8 cellular contexts compared by ENCODE assay signal in genomic region chr16:66750279-66751134, GRCh38. TPM values are rescaled to one million over a fixed set of nuclear protein-coding genes. Genes with fewer than 3 reads are reported as not detected.
DNase-seq lines count a peak whose midpoint lies in the region; ATAC-seq and TF ChIP-seq lines count a peak whose summit lies in the region.

No MANE protein-coding gene starts in this region.

- H3K27ac ChIP-seq in 22Rv1, result peak overlapping the region; percentile 77
- H3K27ac ChIP-seq in skin epidermis, result peak overlapping the region; percentile 89 to 99 (median 97)

- H3K9me3 Mint-ChIP-seq in glutamatergic neuron (ENCODE audit: unreplicated experiment), result peaks cover 9% of the 10 kb centered on the region

- ATAC-seq in GM21528 (IDR thresholded peaks at IDR 0.05; ENCODE audit: low FRiP score, unreplicated experiment), result peak; percentile 1

- H3K4me3 Mint-ChIP-seq in glutamatergic neuron (ENCODE audit: unreplicated experiment), result peak overlapping the region; percentile 91

- H3K4me3 ChIP-seq in WI38 (ENCODE audit: low read depth, low read length) (peak overlapping the region; percentile 97), skin epidermis (peak overlapping the region; percentile 80 to 99 (median 97))

- H3K36me3 Mint-ChIP-seq in glutamatergic neuron (ENCODE audit: unreplicated experiment), result no peaks in the 10 kb centered on the region

- H3K4me1 Mint-ChIP-seq in glutamatergic neuron (ENCODE audit: low read depth, unreplicated experiment), result peaks cover 13% of the 10 kb centered on the region

- TF ChIP-seq CTCF in 22Rv1 (IDR thresholded peaks at IDR 0.05), result no peak
- TF ChIP-seq CTCF in WI38 (IDR thresholded peaks at IDR 0.05; ENCODE audit: low read depth, low read length), result no peak
- TF ChIP-seq CTCF in glutamatergic neuron (IDR thresholded peaks at IDR 0.05; ENCODE audit: partially characterized antibody, unreplicated experiment), result no peak

- DNase-seq in glutamatergic neuron, result no peak
- no peak for DNase-seq in medulla oblongata (ENCODE audit: extremely low spot score)
- no peak for DNase-seq in activated CD4-positive, CD25-positive, alpha-beta regulatory T cell (lab: John Stamatoyannopoulos, UW)
- no peak for DNase-seq in ureter (ENCODE audit: low spot score)

- H3K27ac Mint-ChIP-seq in glutamatergic neuron (ENCODE audit: unreplicated experiment), result peak overlapping the region; percentile 91

- peaks cover 4% of the 10 kb centered on the region for H3K27me3 Mint-ChIP-seq in glutamatergic neuron (ENCODE audit: unreplicated experiment)

RNA-seq across cellular contexts. Expression of gene DYNC1LI2, which starts 0.9 kb away (rescaled TPM):
- total RNA-seq in glutamatergic neuron (ENCODE audit: unreplicated experiment) (269 TPM), ureter (143 TPM)

RNA-seq across cellular contexts. Expression of gene TERB1, which starts 50.9 kb away (rescaled TPM):
- total RNA-seq in glutamatergic neuron (ENCODE audit: unreplicated experiment), result 0.39 TPM
- total RNA-seq in ureter, result 1.0 TPM

RNA-seq across cellular contexts. Expression of gene CMTM4, which starts 54.0 kb away (rescaled TPM):
- 8.2 TPM for total RNA-seq in glutamatergic neuron (ENCODE audit: unreplicated experiment)
- 31.6 TPM for total RNA-seq in ureter
